In the genomic region with DNA sequence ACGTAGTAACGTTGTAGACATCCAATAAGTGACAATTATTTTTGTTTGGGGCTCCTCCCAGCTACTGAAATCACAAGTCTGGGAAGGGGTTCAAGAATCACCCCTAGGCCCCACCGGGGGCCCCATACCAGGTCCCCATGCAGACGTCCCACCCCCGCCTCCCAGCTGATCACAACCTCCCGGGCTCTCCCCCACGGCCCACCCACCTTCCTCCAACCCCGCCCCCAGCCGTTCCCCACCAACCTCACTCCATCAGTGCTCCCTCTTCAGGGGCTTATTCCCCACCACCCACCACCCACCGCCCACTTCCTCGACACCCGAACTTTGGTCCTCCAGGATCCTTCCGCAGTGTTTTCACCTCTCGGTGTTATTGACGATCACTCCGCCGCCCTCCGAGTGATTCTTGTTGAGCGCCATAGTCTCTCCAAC, we compare ENCODE assay signal across 6 cellular contexts.
DNase-seq lines count a peak whose midpoint lies in the region.

No MANE protein-coding gene starts in this region.

- H3K9ac ChIP-seq in iPS-18a (ENCODE audit: low read length): peak overlapping the region; percentile 26

- peaks cover 4% of the 10 kb centered on the region for H3K36me3 ChIP-seq in iPS-18a (ENCODE audit: control insufficient read depth, low read depth, low read length)

- H3K4me3 ChIP-seq in iPS-18a (ENCODE audit: low read length): peak overlapping the region; percentile 79

- DNase-seq in stimulated activated CD8-positive, alpha-beta memory T cell treated with anti-CD3 and anti-CD28 coated beads, Interleukin-7, amount 100 ng/mL, for 4 hours (ENCODE audit: low read depth in 2 of 2): peak; percentile 42 to 59
- no peak for DNase-seq in stimulated activated CD8-positive, alpha-beta memory T cell treated with anti-CD3 and anti-CD28 coated beads, Interleukin-4, amount 100 ng/mL, for 48 hours
- no peak for DNase-seq in NCI-H2081 treated with DMSO at 0.1 percent for 48 hours (lab: John Stamatoyannopoulos, UW)
- no peak for DNase-seq in retina
- no peak for DNase-seq in amniotic stem cell (lab: John Stamatoyannopoulos, UW)

- no peaks in the 10 kb centered on the region for H3K27me3 ChIP-seq in iPS-18a (ENCODE audit: control insufficient read depth, insufficient read depth, low read length)

- peaks cover 7% of the 10 kb centered on the region for H3K4me1 ChIP-seq in iPS-18a (ENCODE audit: control insufficient read depth, low read depth, low read length)

- no peaks in the 10 kb centered on the region for H3K9me3 ChIP-seq in iPS-18a (ENCODE audit: control insufficient read depth, low read depth, low read length)

- H3K27ac ChIP-seq in iPS-18a (ENCODE audit: low read length): no peak overlapping the region

Comparison
In these comparisons a context has a peak if more than half of its experiments do, and no peak if none do; other contexts are left out.
1. DNase-seq: peak in stimulated activated CD8-positive, alpha-beta memory T cell treated with anti-CD3 and anti-CD28 coated beads, Interleukin-7, amount 100 ng/mL, for 4 hours (2 of 2); none in stimulated activated CD8-positive, alpha-beta memory T cell treated with anti-CD3 and anti-CD28 coated beads, Interleukin-4, amount 100 ng/mL, for 48 hours (single experiment), NCI-H2081 treated with DMSO at 0.1 percent for 48 hours (single experiment), retina (single experiment) and amniotic stem cell (single experiment).